8 cellular contexts compared by ENCODE assay signal in genomic region chr17:3647769-3648540, GRCh38. TPM values are rescaled to one million over a fixed set of nuclear protein-coding genes. Genes with fewer than 3 reads are reported as not detected.
DNase-seq lines count a peak whose midpoint lies in the region; ATAC-seq and TF ChIP-seq lines count a peak whose summit lies in the region.

No MANE protein-coding gene starts in this region.

- H3K36me3 Mint-ChIP-seq in stimulated activated effector memory CD8-positive, alpha-beta T cell treated with anti-CD3 and anti-CD28 coated beads, Interleukin-12 subunit alpha, Interleukin-12 subunit beta, amount 100 ng/mL, for 72 hours, result peaks cover 39% of the 10 kb centered on the region

- H3K27me3 ChIP-seq in SJCRH30, result no peaks in the 10 kb centered on the region

- no peaks in the 10 kb centered on the region for H3K9me3 ChIP-seq in SJCRH30 (replicated peaks)

- H3K4me1 Mint-ChIP-seq in stimulated activated effector memory CD8-positive, alpha-beta T cell treated with anti-CD3 and anti-CD28 coated beads, Interleukin-12 subunit alpha, Interleukin-12 subunit beta, amount 100 ng/mL, for 72 hours, result peaks cover 16% of the 10 kb centered on the region

- no peaks in the 10 kb centered on the region for H3K9me3 Mint-ChIP-seq in stimulated activated effector memory CD8-positive, alpha-beta T cell treated with anti-CD3 and anti-CD28 coated beads, Interleukin-12 subunit alpha, Interleukin-12 subunit beta, amount 100 ng/mL, for 72 hours

- H3K27ac Mint-ChIP-seq in stimulated activated effector memory CD8-positive, alpha-beta T cell treated with anti-CD3 and anti-CD28 coated beads, Interleukin-12 subunit alpha, Interleukin-12 subunit beta, amount 100 ng/mL, for 72 hours, result peak overlapping the region; percentile 15

- in situ Hi-C loops in T47D (cut with HindIII; ENCODE audit: low pct_unique_long_range_greater_than_20kb, low sequenced_read_pairs), result no loop called here

- TF ChIP-seq CTCF in AG10803 (conservative IDR thresholded peaks at IDR 0.05; ENCODE audit: low read length), result peak; percentile 67

- H3K4me3 Mint-ChIP-seq in stimulated activated effector memory CD8-positive, alpha-beta T cell treated with anti-CD3 and anti-CD28 coated beads, Interleukin-12 subunit alpha, Interleukin-12 subunit beta, amount 100 ng/mL, for 72 hours, result no peak overlapping the region

- DNase-seq in AG10803 (ENCODE audit: low read depth) (peak; percentile 74), GM19238 (ENCODE audit: insufficient read length, low spot score) (peak; percentile 38), SJCRH30 (peak; percentile 27 to 35), T47D (ENCODE audit: low read depth in 1 of 2, low spot score in 1 of 2) (peak; percentile 38 to 73), left lobe of liver (ENCODE audit: low spot score) (peak; percentile 76)
- DNase-seq in stimulated activated effector memory CD8-positive, alpha-beta T cell treated with anti-CD3 and anti-CD28 coated beads, Interleukin-12 subunit alpha, Interleukin-12 subunit beta, amount 100 ng/mL, for 72 hours (ENCODE audit: low spot score in 2 of 2), result no peak
- no peak for DNase-seq in NK-92 treated with Interleukin-12 subunit alpha and Interleukin-12 subunit beta, amount 100 ng/mL, for 24 hours (lab: John Stamatoyannopoulos, UW)

- H3K36me3 ChIP-seq in SJCRH30, result no peaks in the 10 kb centered on the region

- ATAC-seq in left lobe of liver, result peak; percentile 93
- ATAC-seq in stimulated activated effector memory CD8-positive, alpha-beta T cell treated with anti-CD3 and anti-CD28 coated beads, Interleukin-12 subunit alpha, Interleukin-12 subunit beta, amount 100 ng/mL, for 72 hours, result peak; percentile 56
- ATAC-seq in GM21360 (IDR thresholded peaks at IDR 0.05; ENCODE audit: unreplicated experiment), result no peak

- H3K27ac ChIP-seq in SJCRH30, result no peak overlapping the region

- H3K4me1 ChIP-seq in SJCRH30, result no peaks in the 10 kb centered on the region

- H3K4me3 ChIP-seq in AG10803 (ENCODE audit: low read length), result no peak overlapping the region
- H3K4me3 ChIP-seq in SJCRH30, result no peak overlapping the region

RNA-seq across cellular contexts. Expression of gene CTNS, which starts 11.4 kb away (rescaled TPM):
- total RNA-seq in SJCRH30 (2014; rRNA removed; shearing (Covaris generic)), result 6.0 and 8.1 TPM in 2 replicates
- 8.7 TPM for total RNA-seq in left lobe of liver

RNA-seq across cellular contexts. Expression of gene SHPK, which starts 11.9 kb away (rescaled TPM):
- 11.4 and 12.4 TPM in 2 replicates for total RNA-seq in SJCRH30 (2014; rRNA removed; shearing (Covaris generic))
- total RNA-seq in left lobe of liver, result 26.9 TPM

RNA-seq across cellular contexts. Expression of gene TAX1BP3, which starts 20.4 kb away (rescaled TPM):
- total RNA-seq in SJCRH30 (2014; rRNA removed; shearing (Covaris generic)), result 27.6 and 28.6 TPM in 2 replicates
- 12.4 TPM for total RNA-seq in left lobe of liver

RNA-seq across cellular contexts. Expression of gene EMC6, which starts 20.7 kb away (rescaled TPM):
- total RNA-seq in SJCRH30 (2014; rRNA removed; shearing (Covaris generic)), result 25.3 and 27.9 TPM in 2 replicates
- total RNA-seq in left lobe of liver, result 26.6 TPM

RNA-seq across cellular contexts. Expression of gene TRPV1, which starts 38.7 kb away (rescaled TPM):
- total RNA-seq in SJCRH30 (2014; rRNA removed; shearing (Covaris generic)), result 3.1 and 4.0 TPM in 2 replicates
- total RNA-seq in left lobe of liver, result 14.8 TPM

Comparison
In these comparisons a context has a peak if more than half of its experiments do, and no peak if none do; other contexts are left out.
1. DNase-seq: peak in AG10803 (single experiment), GM19238 (single experiment), SJCRH30 (2 of 2), T47D (2 of 2) and left lobe of liver (single experiment); none in stimulated activated effector memory CD8-positive, alpha-beta T cell treated with anti-CD3 and anti-CD28 coated beads, Interleukin-12 subunit alpha, Interleukin-12 subunit beta, amount 100 ng/mL, for 72 hours (0 of 2) and NK-92 treated with Interleukin-12 subunit alpha and Interleukin-12 subunit beta, amount 100 ng/mL, for 24 hours (single experiment).